ENCODE assay signal across 20 cellular contexts in genomic region chr2:213161759-213162514, GRCh38. TPM values are rescaled to one million over a fixed set of nuclear protein-coding genes. Genes with fewer than 3 reads are reported as not detected.
DNase-seq lines count a peak whose midpoint lies in the region; ATAC-seq, FAIRE-seq and TF ChIP-seq lines count a peak whose summit lies in the region.
"Had no signal": no experiment of that assay in that cellular context is flagged by ENCODE, and none has a peak within 500 bp of the region (broad histone marks: within the 10 kb centered on the region; RNA-seq: fewer than 3 reads in every experiment).

No MANE protein-coding gene starts in this region.

- DNase-seq in GM12891 (ENCODE audit: insufficient read length, low spot score) (no peak), RWPE2 (ENCODE audit: low spot score) (no peak), osteoblast (ENCODE audit: insufficient read length, low spot score, missing footprints) (no peak), DMS153 treated with DMSO at 0.1 percent for 48 hours (lab: John Stamatoyannopoulos, UW; ENCODE audit: unreplicated experiment) (no peak), amniotic stem cell (lab: John Stamatoyannopoulos, UW) (no peak)
- no peak for DNase-seq in activated T-cell treated with anti-CD3 and anti-CD28 coated beads, Interleukin-2, amount 50 U/mL, for 24 hours
- DNase-seq in activated T-cell treated with anti-CD3 and anti-CD28 coated beads, Interleukin-2, amount 50 U/mL, for 48 hours, result no peak
- DNase-seq: activated naive CD4-positive, alpha-beta T cell; caudate nucleus; DMS153; GOT3; heart right ventricle; NCI-H1930; NCI-H526; pancreas; spleen; stimulated activated naive CD8-positive, alpha-beta T cell treated with anti-CD3 and anti-CD28 coated beads, Interleukin-15, Interleukin-2, amounts not matched to agents 100 U/mL and 50 U/mL, for 24 hours had no signal

- no peaks in the 10 kb centered on the region for H3K27me3 ChIP-seq in RWPE2 (ENCODE audit: insufficient read depth, poor library complexity, severe bottlenecking)
- no peaks in the 10 kb centered on the region for H3K27me3 ChIP-seq in osteoblast (ENCODE audit: insufficient read depth, low read length)
- H3K27me3 ChIP-seq: heart right ventricle, pancreas, spleen had no signal

- H3K36me3 ChIP-seq in RWPE2 (ENCODE audit: low read depth) (no peaks in the 10 kb centered on the region), osteoblast (ENCODE audit: insufficient read depth, low read length) (no peaks in the 10 kb centered on the region)
- H3K36me3 ChIP-seq: heart right ventricle, pancreas, spleen had no signal

- TF ChIP-seq CTCF in RWPE2 (IDR thresholded peaks at IDR 0.05; ENCODE audit: poor library complexity, severe bottlenecking) (no peak), osteoblast (IDR thresholded peaks at IDR 0.05; ENCODE audit: extremely low read depth, low read depth, low read length) (no peak)

- H3K27me3 Mint-ChIP-seq in activated T-cell treated with anti-CD3 and anti-CD28 coated beads, Interleukin-2, amount 50 U/mL, for 24 hours, result peaks cover 5% of the 10 kb centered on the region

- H3K4me3 ChIP-seq in RWPE2 (ENCODE audit: severe bottlenecking) (no peak overlapping the region), osteoblast (ENCODE audit: insufficient read depth, low read length) (no peak overlapping the region)
- H3K4me3 ChIP-seq: heart right ventricle, K562, pancreas, spleen had no signal

- H3K36me3 Mint-ChIP-seq in activated T-cell treated with anti-CD3 and anti-CD28 coated beads, Interleukin-2, amount 50 U/mL, for 24 hours (ENCODE audit: low read depth), result no peaks in the 10 kb centered on the region
- H3K36me3 Mint-ChIP-seq: WTC11 had no signal

- peak overlapping the region; percentile 63 for H3K4me2 ChIP-seq in osteoblast (ENCODE audit: insufficient read depth, low read length)

- no peak for TF ChIP-seq POLR2A in GM12891 (IDR thresholded peaks at IDR 0.05; ENCODE audit: low read depth, low read length)

- peak overlapping the region; percentile 53 for H2AFZ ChIP-seq in osteoblast (ENCODE audit: low read length)

- no peak overlapping the region for H3K27ac Mint-ChIP-seq in activated T-cell treated with anti-CD3 and anti-CD28 coated beads, Interleukin-2, amount 50 U/mL, for 24 hours
- H3K27ac Mint-ChIP-seq: WTC11 had no signal

- H4K20me1 ChIP-seq in osteoblast (ENCODE audit: insufficient read depth, low read length), result no peaks in the 10 kb centered on the region

- H3K4me1 ChIP-seq in RWPE2 (ENCODE audit: insufficient read depth, poor library complexity, severe bottlenecking), result peaks cover 14% of the 10 kb centered on the region
- peaks cover 17% of the 10 kb centered on the region for H3K4me1 ChIP-seq in osteoblast (ENCODE audit: insufficient read depth, low read length)
- H3K4me1 ChIP-seq: heart right ventricle, pancreas, spleen had no signal

- ATAC-seq in RWPE2 (ENCODE audit: low read depth) (no peak), esophagus mucosa (peak; percentile 48)
- ATAC-seq: heart right ventricle; K562; pancreas; stimulated activated naive CD8-positive, alpha-beta T cell treated with anti-CD3 and anti-CD28 coated beads, Interleukin-15, Interleukin-2, amounts not matched to agents 100 U/mL and 50 U/mL, for 24 hours; WTC11 had no signal

- H3K79me2 ChIP-seq in osteoblast (ENCODE audit: insufficient read depth, low read length), result no peaks in the 10 kb centered on the region

- H3K27ac ChIP-seq in RWPE2 (ENCODE audit: poor library complexity, severe bottlenecking) (peak overlapping the region; percentile 41), osteoblast (ENCODE audit: low read depth, low read length) (peak overlapping the region; percentile 67)
- H3K27ac ChIP-seq: heart right ventricle, pancreas, spleen had no signal

- H3K9me3 Mint-ChIP-seq in activated T-cell treated with anti-CD3 and anti-CD28 coated beads, Interleukin-2, amount 50 U/mL, for 24 hours, result no peaks in the 10 kb centered on the region
- H3K9me3 Mint-ChIP-seq: WTC11 had no signal

- H3K9me3 ChIP-seq in RWPE2 (ENCODE audit: severe bottlenecking) (no peaks in the 10 kb centered on the region), osteoblast (ENCODE audit: low read depth, low read length) (no peaks in the 10 kb centered on the region)
- H3K9me3 ChIP-seq: heart right ventricle, pancreas, spleen had no signal

- peak; percentile 38 for FAIRE-seq in GM12891 (lab: Jason Lieb, UNC)
- FAIRE-seq: K562, pancreas had no signal

- no peak overlapping the region for H3K4me3 Mint-ChIP-seq in activated T-cell treated with anti-CD3 and anti-CD28 coated beads, Interleukin-2, amount 50 U/mL, for 24 hours
- H3K4me3 Mint-ChIP-seq: WTC11 had no signal

- H3K4me1 Mint-ChIP-seq in activated T-cell treated with anti-CD3 and anti-CD28 coated beads, Interleukin-2, amount 50 U/mL, for 24 hours (ENCODE audit: low read depth), result peaks cover 7% of the 10 kb centered on the region
- H3K4me1 Mint-ChIP-seq: WTC11 had no signal

TF ChIP-seq in GM12891, 5 proteins besides CTCF, POLR2A, EP300 and RAD21:
- TF ChIP-seq PAX5 (IDR thresholded peaks at IDR 0.05; ENCODE audit: insufficient read depth, low read length, severe bottlenecking) (no peak), POU2F2 (IDR thresholded peaks at IDR 0.05; ENCODE audit: low read depth, low read length) (no peak), SPI1 (IDR thresholded peaks at IDR 0.05; ENCODE audit: low read depth, low read length) (no peak), TAF1 (IDR thresholded peaks at IDR 0.05; ENCODE audit: low read depth, low read length) (no peak), POLR2AphosphoS5 (IDR thresholded peaks at IDR 0.05; ENCODE audit: low read depth, low read length) (no peak)

RNA-seq across cellular contexts. Expression of gene IKZF2, which starts 10.5 kb away (rescaled TPM):
- 32.8 TPM for polyA plus RNA-seq in GM12891 (2012; ENCODE audit: low read depth, missing spikeins)
- total RNA-seq in esophagus mucosa (66.4 TPM), osteoblast (10.3 and 11.9 TPM in 2 replicates)
